Comparison of ENCODE assay signal across 12 cellular contexts in genomic region chr3:56796202-56796601, GRCh38. TPM values are rescaled to one million over a fixed set of nuclear protein-coding genes. Genes with fewer than 3 reads are reported as not detected.
A peak's percentile ranks its signal among the peaks of the same experiment; 100 is the strongest.
DNase-seq lines count a peak whose midpoint lies in the region; ATAC-seq and TF ChIP-seq lines count a peak whose summit lies in the region.
"Had no signal": no experiment of that assay in that cellular context is flagged by ENCODE, and none has a peak within 500 bp of the region (broad histone marks: within the 10 kb centered on the region; RNA-seq: fewer than 3 reads in every experiment).

No MANE protein-coding gene starts in this region.

- peaks cover 74% of the 10 kb centered on the region for H3K4me1 Mint-ChIP-seq in activated CD4-positive, alpha-beta memory T cell treated with anti-CD3 and anti-CD28 coated beads, Interleukin-2, amount 10 ng/mL, durations not matched to agents 7 days and 5 days

- H3K27ac Mint-ChIP-seq in activated CD4-positive, alpha-beta memory T cell treated with anti-CD3 and anti-CD28 coated beads, Interleukin-2, amount 10 ng/mL, durations not matched to agents 7 days and 5 days: peak overlapping the region; percentile 66

- peaks cover 46% of the 10 kb centered on the region for H3K36me3 Mint-ChIP-seq in activated CD4-positive, alpha-beta memory T cell treated with anti-CD3 and anti-CD28 coated beads, Interleukin-2, amount 10 ng/mL, durations not matched to agents 7 days and 5 days (ENCODE audit: low read depth)

- WGBS in upper lobe of left lung, 2 donors: 44 to 63% methylated on average over 6 of the region's 6 CpGs

- H3K9me3 Mint-ChIP-seq in activated CD4-positive, alpha-beta memory T cell treated with anti-CD3 and anti-CD28 coated beads, Interleukin-2, amount 10 ng/mL, durations not matched to agents 7 days and 5 days: peaks cover 2% of the 10 kb centered on the region

- H3K27ac ChIP-seq in upper lobe of left lung: peak overlapping the region; percentile 71 to 88 (median 78)
- H3K27ac ChIP-seq: neutrophil, SK-N-MC had no signal

- no peak overlapping the region for H3K4me3 ChIP-seq in upper lobe of left lung
- H3K4me3 ChIP-seq: SK-N-MC had no signal

- H3K4me3 Mint-ChIP-seq in activated CD4-positive, alpha-beta memory T cell treated with anti-CD3 and anti-CD28 coated beads, Interleukin-2, amount 10 ng/mL, durations not matched to agents 7 days and 5 days: peak overlapping the region; percentile 37

- POLR2A ChIA-PET in activated CD4-positive, alpha-beta memory T cell treated with anti-CD3 and anti-CD28 coated beads, Interleukin-2, amount 10 ng/mL, durations not matched to agents 7 days and 5 days (lab: Charles Lee): interaction anchor here (1.6 to 9.7 kb wide), 3 partner anchors 12 to 42 kb away, joined by 5 to 168 read pairs (median 95); no protein-coding TSS in a partner anchor

- no peaks in the 10 kb centered on the region for H3K36me3 ChIP-seq in upper lobe of left lung
- H3K36me3 ChIP-seq: neutrophil had no signal

- no peak for TF ChIP-seq CTCF in upper lobe of left lung (IDR thresholded peaks at IDR 0.05)

- H3K9me3 ChIP-seq in upper lobe of left lung: no peaks in the 10 kb centered on the region
- H3K9me3 ChIP-seq: neutrophil had no signal

- TF ChIP-seq POLR2A in erythroblast (IDR thresholded peaks at IDR 0.05; ENCODE audit: low read length) (no peak), upper lobe of left lung (IDR thresholded peaks at IDR 0.05) (no peak)

- H3K27me3 ChIP-seq in upper lobe of left lung: no peaks in the 10 kb centered on the region

- peak; percentile 29 for DNase-seq in activated naive CD4-positive, alpha-beta T cell treated with Interleukin-2 at 50 U/mL for 16 hours
- no peak for DNase-seq in activated naive CD4-positive, alpha-beta T cell treated with anti-CD3 and anti-CD28 coated beads, Interleukin-2, amount 50 U/mL, for 16 hours
- DNase-seq in activated CD4-positive, alpha-beta memory T cell treated with anti-CD3 and anti-CD28 coated beads, Interleukin-2, amount 10 ng/mL, durations not matched to agents 7 days and 5 days: peak; percentile 34
- DNase-seq in erythroblast (lab: John Stamatoyannopoulos, UW) (peak; percentile 36 to 41), upper lobe of left lung (no peak), amniotic stem cell (lab: John Stamatoyannopoulos, UW) (no peak)
- DNase-seq: activated gamma-delta T cell treated with Interleukin-2 at 50 U/mL for 16 hours, NCI-H1048 had no signal

- no peaks in the 10 kb centered on the region for H3K27me3 Mint-ChIP-seq in activated CD4-positive, alpha-beta memory T cell treated with anti-CD3 and anti-CD28 coated beads, Interleukin-2, amount 10 ng/mL, durations not matched to agents 7 days and 5 days

- no peak for TF ChIP-seq EP300 in upper lobe of left lung (IDR thresholded peaks at IDR 0.05)

- no peak for ATAC-seq in upper lobe of left lung (ENCODE audit: low FRiP score in 2 of 2)
- ATAC-seq in HG02870 (IDR thresholded peaks at IDR 0.05; ENCODE audit: unreplicated experiment): no peak
- no peak for ATAC-seq in esophagus mucosa

- H3K4me1 ChIP-seq in upper lobe of left lung: peaks cover 50 to 83% (median 64%) of the 10 kb centered on the region in 4 donors

- CTCF ChIA-PET in activated CD4-positive, alpha-beta memory T cell treated with anti-CD3 and anti-CD28 coated beads, Interleukin-2, amount 10 ng/mL, durations not matched to agents 7 days and 5 days (lab: Charles Lee): interaction anchor here (4.8 to 7.9 kb wide), 3 partner anchors 12 to 93 kb away, joined by 48 to 247 read pairs (median 118); no protein-coding TSS in a partner anchor

RNA-seq across cellular contexts. Expression of gene ARHGEF3, which starts 5.5 kb away (rescaled TPM):
- total RNA-seq in activated CD4-positive, alpha-beta memory T cell treated with anti-CD3 and anti-CD28 coated beads, Interleukin-2, amount 10 ng/mL, durations not matched to agents 7 days and 5 days: 10 to 100 TPM; 71.3 TPM
- total RNA-seq in upper lobe of left lung (10 to 100 TPM; 26.6 to 38.9 (median 30.0) TPM), esophagus mucosa (30.2 TPM)

Comparison
In these comparisons a context has a peak if more than half of its experiments do, and no peak if none do; other contexts are left out.
1. DNase-seq: peak in activated naive CD4-positive, alpha-beta T cell treated with Interleukin-2 at 50 U/mL for 16 hours (single experiment), activated CD4-positive, alpha-beta memory T cell treated with anti-CD3 and anti-CD28 coated beads, Interleukin-2, amount 10 ng/mL, durations not matched to agents 7 days and 5 days (single experiment) and erythroblast (2 of 2); none in activated naive CD4-positive, alpha-beta T cell treated with anti-CD3 and anti-CD28 coated beads, Interleukin-2, amount 50 U/mL, for 16 hours (single experiment), upper lobe of left lung (0 of 2) and amniotic stem cell (single experiment).